9 cellular contexts compared by ENCODE assay signal in the genomic region with DNA sequence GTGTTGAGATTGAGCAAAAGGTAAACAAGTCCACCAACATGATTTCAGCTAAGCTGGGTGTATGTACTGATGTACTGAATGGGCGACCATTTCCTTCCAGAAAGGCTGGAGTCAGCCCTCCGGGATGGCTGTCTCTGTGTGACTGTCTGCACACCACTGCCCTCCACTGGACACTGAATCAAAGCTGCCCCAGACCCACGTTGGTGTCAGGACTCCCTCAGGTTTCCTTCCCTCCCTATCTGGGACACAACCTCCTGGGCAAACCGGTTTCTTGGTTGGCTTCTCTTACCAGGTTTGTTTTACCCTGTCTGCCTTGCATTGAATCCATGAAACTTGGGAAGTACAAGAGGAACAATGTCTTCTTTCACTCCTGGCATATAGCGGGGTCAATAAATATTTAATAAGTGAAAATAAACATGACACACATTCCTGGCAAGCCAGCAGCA. TPM values are rescaled to one million over a fixed set of nuclear protein-coding genes. Genes with fewer than 3 reads are reported as not detected.
DNase-seq lines count a peak whose midpoint lies in the region; ATAC-seq and TF ChIP-seq lines count a peak whose summit lies in the region.
"Had no signal": no experiment of that assay in that cellular context is flagged by ENCODE, and none has a peak within 500 bp of the region (broad histone marks: within the 10 kb centered on the region; RNA-seq: fewer than 3 reads in every experiment).

No MANE protein-coding gene starts in this region.

- H3K9me3 ChIP-seq in DOHH2 (ENCODE audit: control insufficient read depth, insufficient read depth, low read length) = no peaks in the 10 kb centered on the region
- H3K9me3 ChIP-seq in naive thymus-derived CD4-positive, alpha-beta T cell (ENCODE audit: control insufficient read depth in 2 of 3, low read length in 3 of 3) = no peaks in the 10 kb centered on the region
- no peaks in the 10 kb centered on the region for H3K9me3 ChIP-seq in upper lobe of right lung

- H3K36me3 ChIP-seq in DOHH2 (ENCODE audit: control insufficient read depth, low read length) (no peaks in the 10 kb centered on the region), upper lobe of right lung (no peaks in the 10 kb centered on the region)
- H3K36me3 ChIP-seq in naive thymus-derived CD4-positive, alpha-beta T cell (ENCODE audit: control insufficient read depth in 2 of 3, insufficient read depth in 3 of 3, low read length in 3 of 3) = no peaks in the 10 kb centered on the region

- peaks cover 0 to 2% (median 0%) of the 10 kb centered on the region in 5 donors for H3K27me3 Mint-ChIP-seq in naive thymus-derived CD4-positive, alpha-beta T cell
- H3K27me3 Mint-ChIP-seq: activated naive CD4-positive, alpha-beta T cell treated with anti-CD3 and anti-CD28 coated beads, Interleukin-2, amount 50 U/mL, for 24 hours had no signal

- TF ChIP-seq CTCF in DOHH2 (IDR thresholded peaks at IDR 0.05; ENCODE audit: low read depth, low read length, poor library complexity, severe bottlenecking) (peak; percentile 67), fibroblast of the aortic adventitia (IDR thresholded peaks at IDR 0.05; ENCODE audit: insufficient read depth, low read length) (peak; percentile 95), upper lobe of right lung (IDR thresholded peaks at IDR 0.05) (peak; percentile 83)

- H3K9me3 Mint-ChIP-seq in naive thymus-derived CD4-positive, alpha-beta T cell = peaks cover 0 to 2% (median 0%) of the 10 kb centered on the region in 11 donors
- H3K9me3 Mint-ChIP-seq: activated naive CD4-positive, alpha-beta T cell treated with anti-CD3 and anti-CD28 coated beads, Interleukin-2, amount 50 U/mL, for 24 hours had no signal

- H3K27me3 ChIP-seq in DOHH2 (ENCODE audit: control insufficient read depth, low read length) = no peaks in the 10 kb centered on the region
- H3K27me3 ChIP-seq in naive thymus-derived CD4-positive, alpha-beta T cell (ENCODE audit: control insufficient read depth in 2 of 2, insufficient read depth in 2 of 2, low read length in 2 of 2) = no peaks in the 10 kb centered on the region
- no peaks in the 10 kb centered on the region for H3K27me3 ChIP-seq in upper lobe of right lung

- no peaks in the 10 kb centered on the region for H3K9me2 ChIP-seq in DOHH2 (replicated peaks; ENCODE audit: control insufficient read depth, low read length)

- H3F3A ChIP-seq in DOHH2 (ENCODE audit: control insufficient read depth, insufficient read depth) = no peaks in the 10 kb centered on the region

- H3K4me1 ChIP-seq in DOHH2 (ENCODE audit: control insufficient read depth, low read length) (peaks cover 23% of the 10 kb centered on the region), upper lobe of right lung (peaks cover 40% of the 10 kb centered on the region)
- peaks cover 7 to 21% of the 10 kb centered on the region in 2 donors for H3K4me1 ChIP-seq in naive thymus-derived CD4-positive, alpha-beta T cell (ENCODE audit: control insufficient read depth in 2 of 2, insufficient read depth in 2 of 2, low read length in 2 of 2)

- H3K27ac ChIP-seq in DOHH2 (ENCODE audit: low read depth, low read length) = no peak overlapping the region
- no peak overlapping the region for H3K27ac ChIP-seq in naive thymus-derived CD4-positive, alpha-beta T cell (ENCODE audit: low read depth, low read length)
- peak overlapping the region; percentile 33 for H3K27ac ChIP-seq in upper lobe of right lung

- H3K4me3 Mint-ChIP-seq in naive thymus-derived CD4-positive, alpha-beta T cell = no peak overlapping the region
- H3K4me3 Mint-ChIP-seq: activated naive CD4-positive, alpha-beta T cell treated with anti-CD3 and anti-CD28 coated beads, Interleukin-2, amount 50 U/mL, for 24 hours had no signal

- ATAC-seq in naive thymus-derived CD4-positive, alpha-beta T cell = peak; percentile 63
- peak; percentile 97 for ATAC-seq in upper lobe of right lung
- no peak for ATAC-seq in HG02759 (IDR thresholded peaks at IDR 0.05; ENCODE audit: unreplicated experiment)

- intact Hi-C loops in naive thymus-derived CD4-positive, alpha-beta T cell (cut with micrococcal nuclease) = loop anchor here in 1 of 2 donors (10.0 kb wide), 1 partner anchor 632 kb away; the partner anchor contains the start of gene PARP1
- intact Hi-C loops in upper lobe of right lung (cut with DNase I) = loop anchor here (10.0 kb wide), 1 partner anchor 218 kb away; no protein-coding TSS in a partner anchor

- H4K20me1 ChIP-seq in DOHH2 (ENCODE audit: control insufficient read depth, insufficient read depth, low read depth, low read length) = no peaks in the 10 kb centered on the region

- H3K79me2 ChIP-seq in DOHH2 (ENCODE audit: control insufficient read depth, low read length) = peaks cover 4% of the 10 kb centered on the region; the same call in 1 of the 2 replicates

- H3K4me1 Mint-ChIP-seq in naive thymus-derived CD4-positive, alpha-beta T cell = peaks cover 0 to 31% (median 0%) of the 10 kb centered on the region in 7 donors

- POLR2A ChIA-PET in naive thymus-derived CD4-positive, alpha-beta T cell (lab: Charles Lee) = no interaction called here

- no peak overlapping the region for H3K4me2 ChIP-seq in DOHH2 (ENCODE audit: low read length)

- DNase-seq in HCEC 1CT = peak; percentile 78
- peak; percentile 69 for DNase-seq in NCI-H2081 treated with DMSO at 0.1 percent for 48 hours (lab: John Stamatoyannopoulos, UW)
- DNase-seq in UCSD-AML1 (lab: John Stamatoyannopoulos, UW; ENCODE audit: unreplicated experiment) = peak; percentile 73
- peak; percentile 89 for DNase-seq in fibroblast of the aortic adventitia (ENCODE audit: low read depth)
- DNase-seq in naive thymus-derived CD4-positive, alpha-beta T cell = peak in 1 of 9 donors; percentile 30
- DNase-seq in upper lobe of right lung = peak; percentile 86

- H3K36me3 Mint-ChIP-seq in naive thymus-derived CD4-positive, alpha-beta T cell = peaks cover 0 to 5% (median 1%) of the 10 kb centered on the region in 5 donors
- H3K36me3 Mint-ChIP-seq: activated naive CD4-positive, alpha-beta T cell treated with anti-CD3 and anti-CD28 coated beads, Interleukin-2, amount 50 U/mL, for 24 hours had no signal

- CTCF ChIA-PET in naive thymus-derived CD4-positive, alpha-beta T cell (lab: Charles Lee) = no interaction called here

- peak overlapping the region in 1 of 9 donors; percentile 8 for H3K27ac Mint-ChIP-seq in naive thymus-derived CD4-positive, alpha-beta T cell
- H3K27ac Mint-ChIP-seq: activated naive CD4-positive, alpha-beta T cell treated with anti-CD3 and anti-CD28 coated beads, Interleukin-2, amount 50 U/mL, for 24 hours had no signal

- H3K4me3 ChIP-seq in DOHH2 (ENCODE audit: low read length) (no peak overlapping the region), fibroblast of the aortic adventitia (ENCODE audit: low read depth, low read length) (no peak overlapping the region), upper lobe of right lung (no peak overlapping the region)
- no peak overlapping the region for H3K4me3 ChIP-seq in naive thymus-derived CD4-positive, alpha-beta T cell (ENCODE audit: low read length)

RNA-seq across cellular contexts. Expression of gene SRP9, which starts 5.3 kb away (rescaled TPM):
- 117 and 330 TPM in 2 replicates for total RNA-seq in fibroblast of the aortic adventitia (ENCODE audit: low replicate concordance)
- 100 to 1,000 TPM in 3 of 5 experiments, 10 to 100 TPM in 2; 76.1 to 193 (median 145) TPM for total RNA-seq in naive thymus-derived CD4-positive, alpha-beta T cell
- 100 to 1,000 TPM; 179 to 349 TPM for polyA plus RNA-seq in naive thymus-derived CD4-positive, alpha-beta T cell
- 157 TPM for total RNA-seq in upper lobe of right lung

RNA-seq across cellular contexts. Expression of gene EPHX1, which starts 37.6 kb away (rescaled TPM):
- total RNA-seq in fibroblast of the aortic adventitia (ENCODE audit: low replicate concordance) = 39.4 and 57.6 TPM in 2 replicates
- total RNA-seq in naive thymus-derived CD4-positive, alpha-beta T cell = 1 to 10 TPM; 1.5 to 3.2 (median 2.0) TPM
- under 1 TPM; 0.66 to 0.83 TPM for polyA plus RNA-seq in naive thymus-derived CD4-positive, alpha-beta T cell
- total RNA-seq in upper lobe of right lung = 245 TPM
